In genomic region chr9:90331826-90332575, GRCh38 we compare ENCODE assay signal across 1 cellular context.
TF ChIP-seq lines count a peak whose summit lies in the region.

No MANE protein-coding gene starts in this region.

TF ChIP-seq in A549, 52 proteins besides CTCF, POLR2A, EP300 and RAD21 (continued from another document):
- no peak for TF ChIP-seq REST (IDR thresholded peaks at IDR 0.05)
